18 cellular contexts compared by ENCODE assay signal in genomic region chr13:89577301-89577700, GRCh38.
DNase-seq lines count a peak whose midpoint lies in the region; ATAC-seq and TF ChIP-seq lines count a peak whose summit lies in the region.
"Had no signal": no experiment of that assay in that cellular context is flagged by ENCODE, and none has a peak within 500 bp of the region (broad histone marks: within the 10 kb centered on the region; RNA-seq: fewer than 3 reads in every experiment).

No MANE protein-coding gene starts in this region.

- H3K36me3 Mint-ChIP-seq in H9 (ENCODE audit: insufficient read depth in 1 of 3, low read depth in 3 of 3) (peaks cover 4 to 9% (median 4%) of the 10 kb centered on the region in 3 experiments; a peak in 5 of 7 replicates), glutamatergic neuron (ENCODE audit: unreplicated experiment) (no peaks in the 10 kb centered on the region)
- H3K36me3 Mint-ChIP-seq: CD8-positive, alpha-beta T cell had no signal

- no peak for TF ChIP-seq EP300 in sigmoid colon (IDR thresholded peaks at IDR 0.05)

- H3K27me3 ChIP-seq in H9 (ENCODE audit: insufficient read depth, low read length) (no peaks in the 10 kb centered on the region), sigmoid colon (no peaks in the 10 kb centered on the region), H7 (ENCODE audit: control insufficient read depth, insufficient read depth, low read length) (no peaks in the 10 kb centered on the region)
- H3K27me3 ChIP-seq: Peyer's patch had no signal

- H3K4me3 Mint-ChIP-seq in H9 = no peak overlapping the region
- no peak overlapping the region for H3K4me3 Mint-ChIP-seq in glutamatergic neuron (ENCODE audit: unreplicated experiment)
- H3K4me3 Mint-ChIP-seq: B cell; CD8-positive, alpha-beta T cell had no signal

- no peaks in the 10 kb centered on the region for H4K20me1 ChIP-seq in H9 (ENCODE audit: control insufficient read depth, insufficient read depth, insufficient read length)

- H3K9me3 Mint-ChIP-seq in H9 (peaks cover 8 to 13% of the 10 kb centered on the region in 2 experiments; a peak in 3 of 5 replicates), glutamatergic neuron (ENCODE audit: unreplicated experiment) (no peaks in the 10 kb centered on the region)

- H3K27me3 Mint-ChIP-seq in H9 (ENCODE audit: low read depth) = no peaks in the 10 kb centered on the region
- no peaks in the 10 kb centered on the region for H3K27me3 Mint-ChIP-seq in glutamatergic neuron (ENCODE audit: unreplicated experiment)
- H3K27me3 Mint-ChIP-seq: B cell had no signal

- no peak overlapping the region for H3K14ac ChIP-seq in H9 (ENCODE audit: insufficient read depth, low read length)

- no peak overlapping the region for H2BK5ac ChIP-seq in H9 (ENCODE audit: insufficient read length, low read length)

- no peak overlapping the region for H2BK20ac ChIP-seq in H9 (ENCODE audit: low read depth, low read length, poor library complexity, severe bottlenecking)

- intact Hi-C loops in sigmoid colon (cut with DNase I) = no loop called here

- H3K79me2 ChIP-seq in H9 (ENCODE audit: insufficient read depth, low read length) = no peaks in the 10 kb centered on the region

- ATAC-seq in HG03159 (IDR thresholded peaks at IDR 0.05; ENCODE audit: unreplicated experiment) = no peak
- ATAC-seq: CD8-positive, alpha-beta T cell; GM12878; Right ventricle myocardium inferior had no signal

- no peaks in the 10 kb centered on the region for H3K79me1 ChIP-seq in H9 (ENCODE audit: insufficient read depth, low read depth, low read length, poor library complexity, severe bottlenecking)

- H3K9ac ChIP-seq in H9 (ENCODE audit: extremely low read depth, insufficient read length, low read length) = no peak overlapping the region
- H3K9ac ChIP-seq: KMS-11 had no signal

- H3K4ac ChIP-seq in H9 (ENCODE audit: low read depth, low read length) = no peak overlapping the region

- H3K18ac ChIP-seq in H9 (ENCODE audit: insufficient read length, low read depth, low read length) = no peak overlapping the region

- no peak overlapping the region for H3K27ac ChIP-seq in H9 (ENCODE audit: insufficient read length, low read depth, low read length)
- H3K27ac ChIP-seq in sigmoid colon = no peak overlapping the region
- H3K27ac ChIP-seq: KMS-11, Peyer's patch, SK-N-MC had no signal

- no peak overlapping the region for H2BK12ac ChIP-seq in H9 (ENCODE audit: insufficient read length, low read depth, low read length)

- TF ChIP-seq CTCF in H9 (conservative IDR thresholded peaks at IDR 0.05) = peak; percentile 43; the same call in 2 of the 3 replicates
- TF ChIP-seq CTCF in glutamatergic neuron (IDR thresholded peaks at IDR 0.05; ENCODE audit: partially characterized antibody, unreplicated experiment) = peak; percentile 56
- no peak for TF ChIP-seq CTCF in sigmoid colon (IDR thresholded peaks at IDR 0.05)

- H4K91ac ChIP-seq in H9 (ENCODE audit: insufficient read length, low read depth, low read length) = no peak overlapping the region

- no peak overlapping the region for H2BK120ac ChIP-seq in H9 (ENCODE audit: low read depth, low read length, poor library complexity, severe bottlenecking)

- H3K9me3 ChIP-seq in H9 (ENCODE audit: control insufficient read depth, low read depth, low read length) (no peaks in the 10 kb centered on the region), sigmoid colon (peaks cover 0 to under 1% (median 0%) of the 10 kb centered on the region in 4 donors)
- H3K9me3 ChIP-seq: Peyer's patch had no signal

- no peak overlapping the region for H3K4me2 ChIP-seq in H9 (ENCODE audit: insufficient read depth, insufficient read length, low read length)
- H3K4me2 ChIP-seq: KMS-11 had no signal

- no peaks in the 10 kb centered on the region for H3K4me1 Mint-ChIP-seq in H9
- H3K4me1 Mint-ChIP-seq in glutamatergic neuron (ENCODE audit: low read depth, unreplicated experiment) = no peaks in the 10 kb centered on the region
- H3K4me1 Mint-ChIP-seq: B cell had no signal

- no peak for TF ChIP-seq POLR2A in sigmoid colon (IDR thresholded peaks at IDR 0.05)

- H3T11ph ChIP-seq in H9 (ENCODE audit: low read length) = no peak overlapping the region

- H2AFZ ChIP-seq in H9 (ENCODE audit: low read length) = no peak overlapping the region

- in situ Hi-C loops in SK-MEL-5 (cut with HindIII; ENCODE audit: low pct_unique_long_range_greater_than_20kb, low sequenced_read_pairs) = no loop called here

- DNase-seq in H9 (no peak), SK-MEL-5 (ENCODE audit: low read depth, low spot score) (peak; percentile 26), glutamatergic neuron (no peak), sigmoid colon (no peak), H7 (no peak), NCI-H2029 (lab: John Stamatoyannopoulos, UW) (no peak)
- DNase-seq: CD8-positive, alpha-beta T cell; DND-41; NCI-H1092 treated with DMSO at 0.1 percent for 48 hours; NCI-H226; NCI-H524 treated with DMSO at 0.1 percent for 48 hours; Peyer's patch had no signal

- H3K23ac ChIP-seq in H9 (ENCODE audit: insufficient read length, low read depth, low read length) = no peak overlapping the region

- no peak overlapping the region for H2BK15ac ChIP-seq in H9 (ENCODE audit: low read depth, low read length)

- no peaks in the 10 kb centered on the region for H3K36me3 ChIP-seq in sigmoid colon
- H3K36me3 ChIP-seq in H7 (replicated peaks; ENCODE audit: control insufficient read depth, insufficient read depth, low read length) = no peaks in the 10 kb centered on the region
- H3K36me3 ChIP-seq: Peyer's patch had no signal

- H3K27ac Mint-ChIP-seq in H9 (0 out of 7 replicates have a peak overlapping the region, but pooled peaks of 1 of the 3 experiments have one; percentile 33), glutamatergic neuron (ENCODE audit: unreplicated experiment) (no peak overlapping the region)
- H3K27ac Mint-ChIP-seq: B cell; CD8-positive, alpha-beta T cell had no signal

- no peak overlapping the region for H2AK5ac ChIP-seq in H9 (ENCODE audit: insufficient read length, low read length)

- no peak overlapping the region for H3K56ac ChIP-seq in H9 (ENCODE audit: insufficient read length, low read depth, low read length)

- H3K23me2 ChIP-seq in H9 (ENCODE audit: insufficient read length, low read depth, low read length, poor library complexity, severe bottlenecking) = no peaks in the 10 kb centered on the region

- H3K4me3 ChIP-seq in sigmoid colon (no peak overlapping the region), H7 (ENCODE audit: insufficient read depth, low read depth, low read length) (no peak overlapping the region)
- H3K4me3 ChIP-seq: GM12878, Peyer's patch, SK-N-MC had no signal

- H3K4me1 ChIP-seq in H9 (ENCODE audit: insufficient read depth, low read length) (no peaks in the 10 kb centered on the region), sigmoid colon (no peaks in the 10 kb centered on the region)
- H3K4me1 ChIP-seq: Peyer's patch had no signal

- H4K8ac ChIP-seq in H9 (replicated peaks; ENCODE audit: insufficient read length, low read depth, low read length) = no peak overlapping the region

- H4K5ac ChIP-seq in H9 (ENCODE audit: insufficient read length, low read depth, low read length) = no peak overlapping the region

Comparison
In these comparisons a context has a peak if more than half of its experiments do, and no peak if none do; other contexts are left out.
1. CTCF ChIP-seq: peak in H9 (single experiment) and glutamatergic neuron (single experiment); none in sigmoid colon (0 of 4).